In genomic region chr20:14333734-14334133, GRCh38 we compare ENCODE assay signal across 14 cellular contexts. TPM values are rescaled to one million over a fixed set of nuclear protein-coding genes. Genes with fewer than 3 reads are reported as not detected.
DNase-seq lines count a peak whose midpoint lies in the region; TF ChIP-seq lines count a peak whose summit lies in the region.
"Had no signal": no experiment of that assay in that cellular context is flagged by ENCODE, and none has a peak within 500 bp of the region (broad histone marks: within the 10 kb centered on the region; RNA-seq: fewer than 3 reads in every experiment).

No MANE protein-coding gene starts in this region.

- no peaks in the 10 kb centered on the region for H3K9me3 ChIP-seq in MM.1S (replicated peaks; ENCODE audit: insufficient read depth, low read length)
- no peaks in the 10 kb centered on the region for H3K9me3 ChIP-seq in muscle layer of colon (ENCODE audit: low read length)
- H3K9me3 ChIP-seq in Karpas-422 (ENCODE audit: low read length): no peaks in the 10 kb centered on the region
- H3K9me3 ChIP-seq: colonic mucosa had no signal

- no peaks in the 10 kb centered on the region for H3K27me3 ChIP-seq in MM.1S (replicated peaks; ENCODE audit: insufficient read depth, low read length)
- H3K27me3 ChIP-seq in muscle layer of colon (ENCODE audit: control insufficient read depth in 1 of 2, insufficient read depth in 2 of 2, low read length in 2 of 2): no peaks in the 10 kb centered on the region
- no peaks in the 10 kb centered on the region for H3K27me3 ChIP-seq in Karpas-422 (ENCODE audit: low read length)
- H3K27me3 ChIP-seq: colonic mucosa had no signal

- TF ChIP-seq CTCF in MM.1S (IDR thresholded peaks at IDR 0.05; ENCODE audit: low read length): no peak

- DNase-seq in MM.1S: no peak
- no peak for DNase-seq in epithelial cell of prostate (ENCODE audit: low read depth, low spot score)
- DNase-seq in superior temporal gyrus (ENCODE audit: extremely low spot score): peak; percentile 63
- DNase-seq in Karpas-422: no peak
- no peak for DNase-seq in anterior cingulate cortex (lab: John Stamatoyannopoulos, UW)
- no peak for DNase-seq in NCI-H524 treated with DMSO at 0.1 percent for 48 hours (lab: John Stamatoyannopoulos, UW)
- DNase-seq in NCI-H2107 treated with DMSO at 0.1 percent for 48 hours (lab: John Stamatoyannopoulos, UW; ENCODE audit: unreplicated experiment): no peak
- DNase-seq: activated CD4-positive, alpha-beta memory T cell treated with anti-CD3 and anti-CD28 coated beads, Interleukin-2, amount 10 ng/mL, durations not matched to agents 7 days and 5 days; activated naive CD4-positive, alpha-beta T cell treated with anti-CD3 and anti-CD28 coated beads, Interleukin-2, amount 50 U/mL, for 16 hours; CD4-positive, alpha-beta memory T cell; colonic mucosa; GOT3; NCI-H187 had no signal

- H4K20me1 ChIP-seq in MM.1S (ENCODE audit: insufficient read depth, low read length) (no peaks in the 10 kb centered on the region), Karpas-422 (ENCODE audit: insufficient read depth, low read depth, low read length) (no peaks in the 10 kb centered on the region)

- H3F3A ChIP-seq in MM.1S (ENCODE audit: insufficient read depth, low read length): no peaks in the 10 kb centered on the region

- H3K9ac ChIP-seq in MM.1S (ENCODE audit: low read length) (no peak overlapping the region), muscle layer of colon (ENCODE audit: low read length) (peak overlapping the region; percentile 60), Karpas-422 (ENCODE audit: low read length) (no peak overlapping the region)

- H2AFZ ChIP-seq in MM.1S (ENCODE audit: low read length) (no peak overlapping the region), Karpas-422 (ENCODE audit: low read length) (no peak overlapping the region)

- no peaks in the 10 kb centered on the region for H3K79me2 ChIP-seq in MM.1S (ENCODE audit: low read length)
- H3K79me2 ChIP-seq in Karpas-422 (ENCODE audit: low read length): no peaks in the 10 kb centered on the region

- no peaks in the 10 kb centered on the region for H3K36me3 ChIP-seq in MM.1S (replicated peaks; ENCODE audit: insufficient read depth, low read length)
- no peaks in the 10 kb centered on the region for H3K36me3 ChIP-seq in muscle layer of colon (ENCODE audit: insufficient read depth, low read length)
- H3K36me3 ChIP-seq in Karpas-422 (ENCODE audit: insufficient read depth, low read length): no peaks in the 10 kb centered on the region
- H3K36me3 ChIP-seq: colonic mucosa had no signal

- peak overlapping the region; percentile 19 for H3K4me2 ChIP-seq in MM.1S (ENCODE audit: low read depth, low read length)
- no peak overlapping the region for H3K4me2 ChIP-seq in Karpas-422 (ENCODE audit: low read depth, low read length, poor library complexity, severe bottlenecking)

- H3K4me1 ChIP-seq in MM.1S (ENCODE audit: low read length): no peaks in the 10 kb centered on the region
- H3K4me1 ChIP-seq in muscle layer of colon (ENCODE audit: insufficient read depth, low read length): no peaks in the 10 kb centered on the region
- no peaks in the 10 kb centered on the region for H3K4me1 ChIP-seq in Karpas-422 (ENCODE audit: low read length)
- H3K4me1 ChIP-seq: colonic mucosa had no signal

- H3K9me2 ChIP-seq in MM.1S (replicated peaks; ENCODE audit: insufficient read depth, low read length): no peaks in the 10 kb centered on the region
- no peaks in the 10 kb centered on the region for H3K9me2 ChIP-seq in Karpas-422 (replicated peaks; ENCODE audit: insufficient read depth, low read length)

- H3K27ac ChIP-seq in MM.1S (ENCODE audit: low read length) (no peak overlapping the region), epithelial cell of prostate (peak overlapping the region; percentile 64), muscle layer of colon (ENCODE audit: low read depth, low read length) (no peak overlapping the region), Karpas-422 (ENCODE audit: low read length) (no peak overlapping the region)
- H3K27ac ChIP-seq: colonic mucosa had no signal

- H3K4me3 ChIP-seq in MM.1S (ENCODE audit: low read length) (no peak overlapping the region), muscle layer of colon (ENCODE audit: low read depth in 1 of 2, low read length in 2 of 2) (peak overlapping the region; percentile 21 to 58), Karpas-422 (ENCODE audit: low read length) (no peak overlapping the region)
- H3K4me3 ChIP-seq: colonic mucosa had no signal

RNA-seq across cellular contexts. Expression of gene FLRT3, which starts 3.7 kb away (rescaled TPM):
- not detected in 2 replicates for total RNA-seq in Karpas-422 (2014; rRNA removed; shearing (Covaris generic); ENCODE audit: low replicate concordance)
- total RNA-seq: activated CD4-positive, alpha-beta memory T cell treated with anti-CD3 and anti-CD28 coated beads, Interleukin-2, amount 10 ng/mL, durations not matched to agents 7 days and 5 days; CD4-positive, alpha-beta memory T cell had no signal

Comparison
In these comparisons a context has a peak if more than half of its experiments do, and no peak if none do; other contexts are left out.
1. H3K4me3 ChIP-seq: peak in muscle layer of colon (2 of 2); none in MM.1S (single experiment) and Karpas-422 (single experiment).